In the genomic region with DNA sequence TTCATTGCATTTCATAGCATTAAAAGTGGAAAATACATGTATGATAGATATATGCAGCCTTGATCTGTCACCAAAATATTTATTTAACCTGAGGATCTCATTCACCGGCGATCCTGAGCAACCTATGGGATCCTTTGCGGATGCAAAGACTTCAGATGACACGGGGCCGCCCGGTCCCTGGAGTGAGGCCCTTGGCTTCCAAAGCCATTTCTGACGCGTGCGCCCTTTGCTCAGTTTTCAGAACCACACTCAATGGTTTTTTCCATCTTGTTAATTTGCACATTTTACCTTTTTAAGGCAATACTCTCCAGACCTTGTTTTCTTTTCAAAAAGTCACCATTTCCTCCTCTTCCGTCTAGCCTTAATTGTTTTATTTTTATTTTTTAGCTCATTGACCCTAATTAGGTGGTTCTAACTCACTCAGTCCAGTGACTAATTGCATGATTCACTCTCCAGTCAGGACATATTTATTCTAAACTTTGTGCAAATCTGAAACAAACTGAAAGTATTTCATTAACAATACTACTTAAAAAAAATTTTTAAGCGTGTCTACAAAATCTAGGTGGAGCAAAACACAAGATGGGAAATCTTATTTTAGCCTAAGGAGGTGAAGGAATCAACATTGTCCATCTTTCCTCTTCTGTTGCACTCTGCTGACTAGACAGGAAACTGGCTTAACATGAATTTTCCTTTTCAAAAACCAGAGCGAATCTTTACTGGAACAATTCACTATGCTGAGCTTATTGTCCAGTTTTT, we compare ENCODE assay signal across 15 cellular contexts. TPM values are rescaled to one million over a fixed set of nuclear protein-coding genes. Genes with fewer than 3 reads are reported as not detected.
A peak's percentile ranks its signal among the peaks of the same experiment; 100 is the strongest.
DNase-seq lines count a peak whose midpoint lies in the region; ATAC-seq, FAIRE-seq and TF ChIP-seq lines count a peak whose summit lies in the region.
"Had no signal": no experiment of that assay in that cellular context is flagged by ENCODE, and none has a peak within 500 bp of the region (broad histone marks: within the 10 kb centered on the region; RNA-seq: fewer than 3 reads in every experiment).

No MANE protein-coding gene starts in this region.

- H3K4me1 ChIP-seq in skeletal muscle tissue (ENCODE audit: control insufficient read depth in 3 of 3, insufficient read depth in 3 of 3, low read length in 3 of 3): peaks cover 23 to 39% (median 28%) of the 10 kb centered on the region in 3 donors
- H3K4me1 ChIP-seq: parathyroid adenoma had no signal

- H3K36me3 ChIP-seq in skeletal muscle tissue (ENCODE audit: control insufficient read depth in 3 of 3, insufficient read depth in 3 of 3, low read length in 3 of 3): no peaks in the 10 kb centered on the region
- H3K36me3 ChIP-seq: Peyer's patch had no signal

- no peak for ATAC-seq in stimulated activated naive CD8-positive, alpha-beta T cell treated with anti-CD3 and anti-CD28 coated beads, Interleukin-15, Interleukin-2, amounts not matched to agents 100 U/mL and 50 U/mL, for 24 hours

- H3K4me3 ChIP-seq in WI38 (ENCODE audit: low read depth, low read length) (0 out of 2 replicates have a peak overlapping the region, but pooled peaks have one; percentile 11), fibroblast of villous mesenchyme (ENCODE audit: low read depth, low read length) (no peak overlapping the region), skeletal muscle tissue (ENCODE audit: low read length in 3 of 3) (no peak overlapping the region)
- H3K4me3 ChIP-seq: Peyer's patch had no signal

- TF ChIP-seq CTCF in WI38 (IDR thresholded peaks at IDR 0.05; ENCODE audit: low read depth, low read length): no peak
- TF ChIP-seq CTCF in fibroblast of villous mesenchyme (IDR thresholded peaks at IDR 0.05; ENCODE audit: insufficient read depth, low read depth, low read length): no peak

- peaks cover 4 to 19% (median 6%) of the 10 kb centered on the region in 3 donors for H3K27me3 ChIP-seq in skeletal muscle tissue (ENCODE audit: control insufficient read depth in 3 of 3, insufficient read depth in 3 of 3, low read length in 3 of 3)
- H3K27me3 ChIP-seq: Peyer's patch had no signal

- no peaks in the 10 kb centered on the region for H3K9me3 ChIP-seq in skeletal muscle tissue (ENCODE audit: control insufficient read depth in 3 of 3, low read length in 3 of 3)
- H3K9me3 ChIP-seq: Peyer's patch had no signal

- no peak overlapping the region for H3K9ac ChIP-seq in skeletal muscle tissue (ENCODE audit: low read depth in 1 of 3, low read length in 3 of 3)
- H3K9ac ChIP-seq: parathyroid adenoma had no signal

- H3K27ac ChIP-seq in skeletal muscle tissue (ENCODE audit: low read depth, low read length): peak overlapping the region; percentile 33
- H3K27ac ChIP-seq: parathyroid adenoma had no signal

- TF ChIP-seq POLR2A in H54 (IDR thresholded peaks at IDR 0.05; ENCODE audit: low read depth, low read length): no peak

- no peak for DNase-seq in H54 (ENCODE audit: insufficient read length, low spot score)
- peak; percentile 64 for DNase-seq in fibroblast of villous mesenchyme (ENCODE audit: low read depth)
- no peak for DNase-seq in activated T-cell treated with anti-CD3 and anti-CD28 coated beads, Interleukin-2, amount 50 U/mL, for 48 hours
- DNase-seq in cerebellar cortex (ENCODE audit: low spot score): no peak
- no peak for DNase-seq in stimulated activated naive CD8-positive, alpha-beta T cell treated with anti-CD3 and anti-CD28 coated beads, Interleukin-15, Interleukin-2, amounts not matched to agents 100 U/mL and 50 U/mL, for 24 hours
- DNase-seq in activated naive CD4-positive, alpha-beta T cell (lab: John Stamatoyannopoulos, UW): no peak
- DNase-seq: activated CD8-positive, alpha-beta memory T cell treated with anti-CD3 and anti-CD28 coated beads for 24 hours; activated naive CD4-positive, alpha-beta T cell treated with Interleukin-2 at 50 U/mL for 16 hours; NCI-H187; NCI-H524; Peyer's patch; T-helper 9 cell had no signal

- peak; percentile 88 for FAIRE-seq in H54 (lab: Jason Lieb, UNC)

RNA-seq across cellular contexts. Expression of a gene that starts 47.9 kb away (rescaled TPM):
- total RNA-seq in fibroblast of villous mesenchyme (1,391 and 1,673 TPM in 2 replicates), skeletal muscle tissue (774 TPM)

RNA-seq across cellular contexts. Expression of a gene that starts 48.0 kb away (rescaled TPM):
- total RNA-seq in fibroblast of villous mesenchyme (756 and 1,116 TPM in 2 replicates), skeletal muscle tissue (511 TPM)
